Comparison of ENCODE assay signal across 8 cellular contexts in the genomic region with DNA sequence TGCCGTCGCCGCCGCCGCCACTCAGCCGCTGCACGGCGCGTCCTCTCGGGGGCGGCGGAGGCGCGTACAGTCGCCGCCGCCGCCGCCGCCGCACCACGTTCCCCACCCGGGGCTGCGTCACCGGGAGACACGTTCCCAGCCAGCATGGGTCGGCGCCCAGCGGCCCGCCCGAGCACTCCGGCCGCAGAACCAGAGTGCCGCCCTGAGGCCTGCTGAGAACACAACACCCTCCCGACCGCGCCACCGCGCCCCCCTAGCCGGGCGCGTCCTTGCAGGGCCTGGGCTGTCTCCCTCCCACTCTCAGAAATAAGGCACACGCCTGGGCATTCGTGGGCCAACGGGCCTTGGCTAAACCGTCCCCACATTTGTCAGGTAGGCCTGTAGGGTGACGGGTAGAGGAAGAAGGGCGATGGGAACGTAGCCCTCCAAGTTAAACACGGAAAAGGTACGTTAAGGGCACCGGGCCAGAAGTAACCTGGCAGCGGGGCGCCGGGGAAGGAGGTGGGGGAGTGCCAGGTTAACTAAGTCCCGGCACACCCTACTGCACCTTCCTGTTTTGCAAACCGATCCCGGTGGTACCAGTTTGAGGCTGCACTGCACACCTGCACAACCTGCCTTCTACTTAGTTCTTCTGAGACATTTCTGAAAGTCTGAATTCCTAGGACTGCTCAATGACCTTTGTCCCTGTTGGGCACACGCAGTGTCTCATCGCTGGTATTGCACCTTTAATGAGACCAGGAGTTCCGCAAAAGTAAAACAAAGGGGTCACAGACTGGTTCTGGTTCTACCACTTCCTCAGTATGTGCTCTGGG.
A peak's percentile ranks its signal among the peaks of the same experiment; 100 is the strongest.
DNase-seq lines count a peak whose midpoint lies in the region; ATAC-seq, FAIRE-seq and TF ChIP-seq lines count a peak whose summit lies in the region.

A gene (minus strand): TSS at position 68 of the 812 bp plus-strand sequence. CDS start 520 bp downstream, outside the sequence.

- ATAC-seq in GM18508 (IDR thresholded peaks at IDR 0.05; ENCODE audit: insufficient read depth, unreplicated experiment), result peak; percentile 82
- ATAC-seq in HG02973 (IDR thresholded peaks at IDR 0.05; ENCODE audit: unreplicated experiment), result peak; percentile 92

- no peak for FAIRE-seq in RCC 7860 (lab: Jason Lieb, UNC)

- DNase-seq in NCI-H1930 (lab: John Stamatoyannopoulos, UW) (peak; percentile 80 to 87), T1000 (lab: John Stamatoyannopoulos, UW) (peak; percentile 88), astrocyte of the hippocampus (ENCODE audit: low read depth, low spot score) (peak; percentile 98), hippocampal formation (lab: John Stamatoyannopoulos, UW) (peak; percentile 85 to 93), retinal pigment epithelial cell (ENCODE audit: low read depth) (peak; percentile 70), RCC 7860 (ENCODE audit: low spot score) (no peak)

- peak; percentile 80 for TF ChIP-seq CTCF in retinal pigment epithelial cell (conservative IDR thresholded peaks at IDR 0.05; ENCODE audit: low read depth, low read length)

- H3K4me3 ChIP-seq in retinal pigment epithelial cell (ENCODE audit: low read length), result peak within 1 kb of the TSS; percentile 90
